ENCODE assay signal across 8 cellular contexts in genomic region chr10:25786899-25787298, GRCh38.
"Had no signal": no experiment of that assay in that cellular context is flagged by ENCODE, and none has a peak within 500 bp of the region (broad histone marks: within the 10 kb centered on the region; RNA-seq: fewer than 3 reads in every experiment).

No MANE protein-coding gene starts in this region.

- H3K27ac ChIP-seq: KMS-11 had no signal

- H3K36me3 ChIP-seq: HAP-1 had no signal

- H3K4me3 ChIP-seq: HAP-1 had no signal

- ATAC-seq: HCT116 had no signal

- H3K9ac ChIP-seq: KMS-11 had no signal

- FAIRE-seq: HTR-8/SVneo had no signal

- H3K9me3 ChIP-seq: HAP-1 had no signal

- H3K4me2 ChIP-seq: KMS-11 had no signal

- DNase-seq: GOT3, H7, IMR-90, KBM-7 had no signal

- H3K4me1 ChIP-seq: HAP-1 had no signal
